ENCODE assay signal across 8 cellular contexts in genomic region chr3:138051946-138052802, GRCh38. TPM values are rescaled to one million over a fixed set of nuclear protein-coding genes. Genes with fewer than 3 reads are reported as not detected.
A peak's percentile ranks its signal among the peaks of the same experiment; 100 is the strongest.
DNase-seq lines count a peak whose midpoint lies in the region; ATAC-seq and TF ChIP-seq lines count a peak whose summit lies in the region.

No MANE protein-coding gene starts in this region.

- no peak overlapping the region for H2AFZ ChIP-seq in mesenchymal stem cell (ENCODE audit: low read depth, low read length)

- peak; percentile 85 for ATAC-seq in GM18498 (IDR thresholded peaks at IDR 0.05; ENCODE audit: unreplicated experiment)
- ATAC-seq in HG02970 (IDR thresholded peaks at IDR 0.05; ENCODE audit: low FRiP score, unreplicated experiment) = peak; percentile 69

- no peak overlapping the region for H2BK12ac ChIP-seq in mesenchymal stem cell (ENCODE audit: low read length in 2 of 2)

- peaks cover 4% of the 10 kb centered on the region for H3K4me1 ChIP-seq in mesenchymal stem cell (ENCODE audit: control insufficient read depth, insufficient read depth, low read depth, low read length)

- H3K36me3 ChIP-seq in mesenchymal stem cell (ENCODE audit: control insufficient read depth in 1 of 2, insufficient read depth in 2 of 2, low read depth in 1 of 2, low read length in 2 of 2) = peaks cover 9 to 15% of the 10 kb centered on the region in 2 experiments

- H4K91ac ChIP-seq in mesenchymal stem cell (ENCODE audit: low read length) = no peak overlapping the region

- WGBS in mesenchymal stem cell = 70% methylated on average over 8 of the region's 8 CpGs

- TF ChIP-seq CTCF in C4-2B (conservative IDR thresholded peaks at IDR 0.05) = peak; percentile 94
- peak; percentile 84 for TF ChIP-seq CTCF in chondrocyte (IDR thresholded peaks at IDR 0.05)

- DNase-seq in NCI-H460 (ENCODE audit: extremely low read depth, low read depth) (peak; percentile 30), chondrocyte (ENCODE audit: low spot score) (no peak), mesenchymal stem cell (peak; percentile 49), immature natural killer cell (no peak)
- DNase-seq in central memory CD4-positive, alpha-beta T cell = no peak

- no peaks in the 10 kb centered on the region for H3K79me1 ChIP-seq in mesenchymal stem cell (replicated peaks; ENCODE audit: low read length, poor library complexity, severe bottlenecking)

- H3K18ac ChIP-seq in mesenchymal stem cell (ENCODE audit: low read depth in 1 of 2, low read length in 2 of 2) = no peak overlapping the region

- H3K9ac ChIP-seq in mesenchymal stem cell (ENCODE audit: low read length) = no peak overlapping the region

- H3K36me3 Mint-ChIP-seq in chondrocyte (ENCODE audit: low read depth) (peaks cover 14% of the 10 kb centered on the region), immature natural killer cell (no peaks in the 10 kb centered on the region)

- no peak overlapping the region for H2BK5ac ChIP-seq in mesenchymal stem cell (ENCODE audit: low read depth, low read length, poor library complexity, severe bottlenecking)

- no peak overlapping the region for H3K4me3 ChIP-seq in mesenchymal stem cell (ENCODE audit: insufficient read depth in 1 of 2, low read depth in 1 of 2, low read length in 2 of 2)

- H3K27ac ChIP-seq in C4-2B (no peak overlapping the region), mesenchymal stem cell (ENCODE audit: low read length, poor library complexity, severe bottlenecking) (no peak overlapping the region)

- H3K27me3 Mint-ChIP-seq in chondrocyte (ENCODE audit: low read depth) (no peaks in the 10 kb centered on the region), immature natural killer cell (ENCODE audit: low read depth in 3 of 3) (peaks cover 1 to 2% (median 2%) of the 10 kb centered on the region in 3 donors)

- H3K9me3 ChIP-seq in mesenchymal stem cell (ENCODE audit: control insufficient read depth, low read length) = no peaks in the 10 kb centered on the region

- H3K23ac ChIP-seq in mesenchymal stem cell (ENCODE audit: low read length in 2 of 2) = no peak overlapping the region

- H3K4me2 ChIP-seq in mesenchymal stem cell (ENCODE audit: low read length, poor library complexity, severe bottlenecking) = no peak overlapping the region

- H3K4ac ChIP-seq in mesenchymal stem cell (ENCODE audit: low read depth in 1 of 2, low read length in 2 of 2) = no peak overlapping the region

- H3K4me3 Mint-ChIP-seq in chondrocyte (ENCODE audit: unreplicated experiment) (no peak overlapping the region), immature natural killer cell (no peak overlapping the region)

- no peak overlapping the region for H4K8ac ChIP-seq in mesenchymal stem cell (ENCODE audit: low read length)

- H2BK15ac ChIP-seq in mesenchymal stem cell (ENCODE audit: low read depth, poor library complexity, severe bottlenecking) = no peak overlapping the region

- no peak overlapping the region for H3K14ac ChIP-seq in mesenchymal stem cell (ENCODE audit: low read length in 2 of 2)

- H2AK5ac ChIP-seq in mesenchymal stem cell (ENCODE audit: low read length, severe bottlenecking) = no peak overlapping the region

- H3K4me1 Mint-ChIP-seq in chondrocyte (ENCODE audit: low read depth) (peaks cover 6% of the 10 kb centered on the region), immature natural killer cell (no peaks in the 10 kb centered on the region)

- H2BK120ac ChIP-seq in mesenchymal stem cell (ENCODE audit: low read depth, low read length) = no peak overlapping the region

- H3K27ac Mint-ChIP-seq in chondrocyte (ENCODE audit: unreplicated experiment) = no peak overlapping the region
- H3K27ac Mint-ChIP-seq in immature natural killer cell = no peak overlapping the region

- H3K27me3 ChIP-seq in mesenchymal stem cell (ENCODE audit: control insufficient read depth in 1 of 2, insufficient read depth in 1 of 2, low read length in 2 of 2) = no peaks in the 10 kb centered on the region

- H3K9me3 Mint-ChIP-seq in chondrocyte (ENCODE audit: low read depth) (no peaks in the 10 kb centered on the region), immature natural killer cell (peaks cover 0 to 5% (median 3%) of the 10 kb centered on the region in 6 donors)

RNA-seq across cellular contexts. Expression of gene CLDN18, which starts 42.2 kb away (rescaled TPM):
- total RNA-seq in NCI-H460 (2014; rRNA removed; shearing (Covaris generic)) = not detected in 2 replicates
- polyA plus RNA-seq in NCI-H460 (2014; cell fraction: nucleus; rRNA removed) = not detected in 2 replicates
- total RNA-seq in chondrocyte = not detected in 3 replicates
- not detected for polyA plus RNA-seq in mesenchymal stem cell (2013, experiment 1 of 2)
- not detected for polyA plus RNA-seq in mesenchymal stem cell (2013, experiment 2 of 2)
- polyA plus RNA-seq in immature natural killer cell = not detected

Comparison
In these comparisons a context has a peak if more than half of its experiments do, and no peak if none do; other contexts are left out.
1. DNase-seq: peak in NCI-H460 (single experiment) and mesenchymal stem cell (single experiment); none in chondrocyte (single experiment), central memory CD4-positive, alpha-beta T cell (single experiment) and immature natural killer cell (0 of 3).